Comparison of ENCODE assay signal across 27 cellular contexts in the genomic region with DNA sequence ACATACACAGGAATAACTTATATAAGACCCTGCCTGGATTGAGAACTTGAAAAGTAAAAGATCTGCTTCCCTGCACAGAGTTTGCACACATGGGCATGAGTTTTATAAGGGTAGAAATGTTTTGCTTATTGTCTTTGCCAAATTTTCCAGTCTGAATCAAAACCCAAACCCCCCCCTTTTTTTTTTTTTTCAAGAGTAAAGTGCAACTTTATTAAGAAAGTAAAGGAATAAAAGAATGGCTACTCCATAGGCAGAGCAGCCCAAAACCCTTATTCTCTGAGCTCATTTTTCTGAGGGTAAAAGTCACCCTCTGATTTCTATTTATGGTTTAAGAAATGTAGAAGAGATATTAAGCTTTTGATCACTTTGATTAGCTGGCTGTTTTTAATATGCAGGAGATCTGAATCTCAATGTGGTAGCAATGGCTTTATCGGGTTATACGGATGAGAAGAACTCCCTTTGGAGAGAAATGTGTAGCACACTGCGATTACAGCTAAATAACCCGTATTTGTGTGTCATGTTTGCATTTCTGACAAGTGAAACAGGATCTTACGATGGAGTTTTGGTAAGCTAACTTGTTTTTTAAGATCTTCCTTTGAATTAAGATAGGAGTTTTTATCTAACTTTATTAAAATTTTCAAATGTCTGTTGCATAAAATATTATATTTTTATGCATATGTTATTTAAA. TPM values are rescaled to one million over a fixed set of nuclear protein-coding genes. Genes with fewer than 3 reads are reported as not detected.
"Had no signal": no experiment of that assay in that cellular context is flagged by ENCODE, and none has a peak within 500 bp of the region (broad histone marks: within the 10 kb centered on the region; RNA-seq: fewer than 3 reads in every experiment).

No MANE protein-coding gene starts in this region.

- H3K9me3 ChIP-seq: ascending aorta, colonic mucosa, left lung, lower lobe of right lung, upper lobe of left lung had no signal

- FAIRE-seq: islet of Langerhans had no signal

- H3K27me3 ChIP-seq: ascending aorta, cardiac muscle cell, colonic mucosa, left lung, upper lobe of left lung had no signal

- H3K4me1 ChIP-seq: ascending aorta, colonic mucosa, lower lobe of right lung, upper lobe of left lung had no signal

- H3K4me3 ChIP-seq: ascending aorta, cardiac muscle cell, colonic mucosa, left lung, lower lobe of right lung, skin epidermis, upper lobe of left lung had no signal

- DNase-seq: activated CD4-positive, alpha-beta memory T cell treated with anti-CD3 and anti-CD28 coated beads, Interleukin-2, amount 10 ng/mL, durations not matched to agents 7 days and 5 days; activated CD4-positive, alpha-beta T cell treated with anti-CD3 and anti-CD28 coated beads for 1 hour; activated CD4-positive, alpha-beta T cell treated with anti-CD3 and anti-CD28 coated beads, Interleukin-2, amount 10 ng/mL, durations not matched to agents 7 days and 5 days; activated CD8-positive, alpha-beta memory T cell treated with anti-CD3 and anti-CD28 coated beads, Interleukin-2, amount 50 U/mL, for 48 hours; activated gamma-delta T cell; activated naive CD4-positive, alpha-beta T cell treated with anti-CD3 and anti-CD28 coated beads, Interleukin-2, amount 10 ng/mL, durations not matched to agents 7 days and 5 days; activated naive CD8-positive, alpha-beta T cell treated with anti-CD3 and anti-CD28 coated beads, Interleukin-2, amount 10 ng/mL, durations not matched to agents 7 days and 5 days; activated T-cell treated with anti-CD3 and anti-CD28 coated beads, Interleukin-2, amount 50 U/mL, for 24 hours; cerebellar nuclear complex; colonic mucosa; effector CD8-positive, alpha-beta T cell; left lung; lower lobe of right lung; mesenchymal stem cell; naive thymus-derived CD8-positive, alpha-beta T cell; nucleus accumbens; posterior cingulate gyrus; stimulated activated CD4-positive, alpha-beta T cell treated with anti-CD3 and anti-CD28 coated beads, Interleukin-12 subunit alpha, Interleukin-12 subunit beta, amount 100 ng/mL, for 4 hours; stimulated activated CD4-positive, alpha-beta T cell treated with anti-CD3 and anti-CD28 coated beads, Interleukin-4, amount 100 ng/mL, for 1 hour; upper lobe of left lung had no signal

- H3K27ac ChIP-seq: ascending aorta, cardiac muscle cell, colonic mucosa, left lung, lower lobe of right lung, skin epidermis, upper lobe of left lung had no signal

- H3K36me3 ChIP-seq: ascending aorta, cardiac muscle cell, colonic mucosa had no signal

- ATAC-seq: left lung; lower lobe of right lung; naive thymus-derived CD8-positive, alpha-beta T cell; sciatic nerve; WTC11 had no signal

RNA-seq across cellular contexts. Expression of gene COL28A1, which starts 49.7 kb away (rescaled TPM):
- total RNA-seq: activated CD4-positive, alpha-beta memory T cell treated with anti-CD3 and anti-CD28 coated beads, Interleukin-2, amount 10 ng/mL, durations not matched to agents 7 days and 5 days; activated CD4-positive, alpha-beta T cell treated with anti-CD3 and anti-CD28 coated beads, Interleukin-2, amount 10 ng/mL, durations not matched to agents 7 days and 5 days; activated naive CD8-positive, alpha-beta T cell treated with anti-CD3 and anti-CD28 coated beads, Interleukin-2, amount 10 ng/mL, durations not matched to agents 7 days and 5 days; dermis microvascular lymphatic vessel endothelial cell had no signal
- polyA plus RNA-seq: naive thymus-derived CD8-positive, alpha-beta T cell had no signal
